In the genomic region with DNA sequence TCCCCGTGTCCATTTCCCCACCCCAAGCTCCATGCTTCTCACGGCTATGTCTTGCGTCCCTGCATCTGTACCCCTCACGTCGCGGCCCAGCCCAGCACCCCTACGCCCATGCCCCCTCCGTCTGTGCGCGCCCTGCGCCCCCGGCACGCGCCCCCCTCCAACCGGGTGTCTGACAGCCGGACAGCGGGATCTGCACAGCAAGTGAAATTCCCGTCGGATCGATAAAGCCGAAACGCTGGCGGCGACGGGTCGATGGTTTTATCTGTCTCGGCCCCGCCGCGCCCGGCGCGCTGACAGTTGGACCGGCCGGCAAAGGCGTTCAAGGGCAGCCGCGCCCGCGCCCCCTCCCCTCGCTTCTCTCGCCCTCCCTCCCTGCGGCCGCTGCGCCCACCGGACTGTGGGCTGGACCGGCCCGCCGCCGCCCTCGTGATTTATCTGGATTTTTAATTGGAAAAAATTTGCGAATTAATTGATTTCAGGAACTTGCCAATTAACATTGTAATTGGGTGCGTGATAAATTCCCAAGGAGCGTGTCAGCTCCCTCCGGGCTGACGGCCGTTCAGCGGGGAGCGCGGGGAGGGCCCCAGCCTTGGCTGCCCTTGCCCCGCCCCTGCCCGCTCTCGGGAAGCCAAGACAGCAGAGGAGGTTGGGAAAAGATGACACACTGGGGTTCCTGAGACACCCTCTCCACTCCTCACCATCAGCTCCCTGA, we compare ENCODE assay signal across 9 cellular contexts.
A peak's percentile ranks its signal among the peaks of the same experiment; 100 is the strongest.
DNase-seq lines count a peak whose midpoint lies in the region; ATAC-seq and TF ChIP-seq lines count a peak whose summit lies in the region.
"Had no signal": no experiment of that assay in that cellular context is flagged by ENCODE, and none has a peak within 500 bp of the region (broad histone marks: within the 10 kb centered on the region; RNA-seq: fewer than 3 reads in every experiment).

No MANE protein-coding gene starts in this region.

- DNase-seq in dedifferentiated amniotic fluid mesenchymal stem cell (ENCODE audit: extremely low spot score) (peak; percentile 48), left kidney (ENCODE audit: low read depth, low spot score) (peak; percentile 49), substantia nigra (lab: John Stamatoyannopoulos, UW) (no peak), NCI-H2029 (lab: John Stamatoyannopoulos, UW) (no peak), NCI-H526 treated with DMSO at 0.1 percent for 48 hours (lab: John Stamatoyannopoulos, UW) (no peak), OCI-M1 (lab: John Stamatoyannopoulos, UW) (no peak)
- DNase-seq: activated naive CD8-positive, alpha-beta T cell treated with anti-CD3 and anti-CD28 coated beads for 36 hours had no signal

- ATAC-seq in GM19324 (IDR thresholded peaks at IDR 0.05; ENCODE audit: low FRiP score, unreplicated experiment): no peak

- TF ChIP-seq RAD21 in Ishikawa (IDR thresholded peaks at IDR 0.05; ENCODE audit: low read depth): no peak

- H3K27ac ChIP-seq in substantia nigra (ENCODE audit: low read depth, low read length, poor library complexity, severe bottlenecking): peak overlapping the region; percentile 69

- TF ChIP-seq EP300 in Ishikawa (IDR thresholded peaks at IDR 0.05; ENCODE audit: borderline replicate concordance): no peak

TF ChIP-seq in Ishikawa, 13 proteins besides CTCF, POLR2A, EP300 and RAD21:
- TF ChIP-seq ZBTB7A (IDR thresholded peaks at IDR 0.05; ENCODE audit: low read depth): 0 out of 2 replicates have a peak, but pooled peaks have one; percentile 47
- TF ChIP-seq TCF12 (IDR thresholded peaks at IDR 0.05; ENCODE audit: low read depth): no peak
- TF ChIP-seq, protein P1, sequence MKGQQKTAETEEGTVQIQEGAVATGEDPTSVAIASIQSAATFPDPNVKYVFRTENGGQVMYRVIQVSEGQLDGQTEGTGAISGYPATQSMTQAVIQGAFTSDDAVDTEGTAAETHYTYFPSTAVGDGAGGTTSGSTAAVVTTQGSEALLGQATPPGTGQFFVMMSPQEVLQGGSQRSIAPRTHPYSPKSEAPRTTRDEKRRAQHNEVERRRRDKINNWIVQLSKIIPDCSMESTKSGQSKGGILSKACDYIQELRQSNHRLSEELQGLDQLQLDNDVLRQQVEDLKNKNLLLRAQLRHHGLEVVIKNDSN (IDR thresholded peaks at IDR 0.05): no peak
- no peak for TF ChIP-seq CEBPB (IDR thresholded peaks at IDR 0.05)

Comparison
In these comparisons a context has a peak if more than half of its experiments do, and no peak if none do; other contexts are left out.
1. DNase-seq: peak in dedifferentiated amniotic fluid mesenchymal stem cell (single experiment) and left kidney (single experiment); none in substantia nigra (0 of 49), NCI-H2029 (single experiment), NCI-H526 treated with DMSO at 0.1 percent for 48 hours (single experiment) and OCI-M1 (single experiment).